ENCODE assay signal across 7 cellular contexts in genomic region chr19:39407644-39408391, GRCh38. TPM values are rescaled to one million over a fixed set of nuclear protein-coding genes. Genes with fewer than 3 reads are reported as not detected.
DNase-seq lines count a peak whose midpoint lies in the region; ATAC-seq and TF ChIP-seq lines count a peak whose summit lies in the region.

No MANE protein-coding gene starts in this region.

- no peaks in the 10 kb centered on the region for H3K9me3 Mint-ChIP-seq in mesothelial cell of epicardium

- TF ChIP-seq EP300 in tibial nerve (IDR thresholded peaks at IDR 0.05): peak in 1 of 2 donors; percentile 95

- DNase-seq in HL-60 (ENCODE audit: low read depth in 1 of 2, low spot score in 1 of 2) (peak in 1 of 2 experiments; percentile 56), mesothelial cell of epicardium (ENCODE audit: low spot score in 2 of 2, unreplicated experiment in 2 of 2) (no peak), tibial nerve (ENCODE audit: low spot score in 2 of 2) (no peak)
- peak; percentile 66 for DNase-seq in activated CD4-positive, CD25-positive, alpha-beta regulatory T cell treated with anti-CD3 and anti-CD28 coated beads, Interleukin-2, amount 50 U/mL, for 72 hours
- DNase-seq in effector CD4-positive, alpha-beta T cell: peak; percentile 57

- H3K9me3 ChIP-seq in tibial nerve: no peaks in the 10 kb centered on the region

- no peak for TF ChIP-seq CTCF in HL-60 (IDR thresholded peaks at IDR 0.05; ENCODE audit: insufficient read depth, low read length)
- no peak for TF ChIP-seq CTCF in mesothelial cell of epicardium (IDR thresholded peaks at IDR 0.05; ENCODE audit: unreplicated experiment)
- peak in 1 of 5 experiments; percentile 19 for TF ChIP-seq CTCF in tibial nerve (IDR thresholded peaks at IDR 0.05)

- peaks cover 43% of the 10 kb centered on the region for H3K4me1 Mint-ChIP-seq in mesothelial cell of epicardium

- H3K36me3 ChIP-seq in tibial nerve: peaks cover 10 to 22% (median 18%) of the 10 kb centered on the region in 3 donors

- H3K36me3 Mint-ChIP-seq in mesothelial cell of epicardium: peaks cover 4% of the 10 kb centered on the region

- peak overlapping the region; percentile 91 for H3K4me3 ChIP-seq in HL-60 (replicated peaks; ENCODE audit: insufficient read depth, low read length)
- H3K4me3 ChIP-seq in tibial nerve: peak overlapping the region; percentile 66 to 98 (median 88)

- TF ChIP-seq POLR2A in tibial nerve (IDR thresholded peaks at IDR 0.05): peak; percentile 5 to 45

- ATAC-seq in HG03457 (IDR thresholded peaks at IDR 0.05; ENCODE audit: unreplicated experiment) (no peak), GM18873 (IDR thresholded peaks at IDR 0.05; ENCODE audit: low FRiP score, unreplicated experiment) (no peak)

- peak overlapping the region; percentile 87 for H3K27ac ChIP-seq in HL-60 (replicated peaks)
- H3K27ac ChIP-seq in tibial nerve: peak overlapping the region; percentile 94 to 100 (median 100)

- H3K27me3 Mint-ChIP-seq in mesothelial cell of epicardium (ENCODE audit: low read depth): peaks cover 1% of the 10 kb centered on the region

- peak overlapping the region; percentile 91 for H3K4me3 Mint-ChIP-seq in mesothelial cell of epicardium

- peaks cover 6 to 47% (median 39%) of the 10 kb centered on the region in 4 donors for H3K4me1 ChIP-seq in tibial nerve

- peaks cover 4% of the 10 kb centered on the region for H3K27me3 ChIP-seq in HL-60 (ENCODE audit: insufficient read depth, poor library complexity, severe bottlenecking)
- peaks cover 0 to 3% of the 10 kb centered on the region in 2 donors for H3K27me3 ChIP-seq in tibial nerve

- H3K27ac Mint-ChIP-seq in mesothelial cell of epicardium: peak overlapping the region; percentile 99

- 3 to 20% methylated on average over 13 to 25 of the region's 41 CpGs for WGBS in tibial nerve, 2 donors

RNA-seq across cellular contexts. Expression of gene ZFP36, which starts 1.2 kb away (rescaled TPM):
- 111 to 113 TPM (median 111 TPM) in 3 replicates for total RNA-seq in mesothelial cell of epicardium
- 100 to 1,000 TPM; 125 to 274 (median 178) TPM for total RNA-seq in tibial nerve

RNA-seq across cellular contexts. Expression of gene PLEKHG2, which starts 4.7 kb away (rescaled TPM):
- total RNA-seq in mesothelial cell of epicardium: 160 to 172 TPM (median 164 TPM) in 3 replicates
- total RNA-seq in tibial nerve: 10 to 100 TPM; 20.1 to 62.1 (median 35.6) TPM

RNA-seq across cellular contexts. Expression of gene MED29, which starts 16.6 kb away (rescaled TPM):
- total RNA-seq in mesothelial cell of epicardium (35.6 to 39.2 TPM (median 36.1 TPM) in 3 replicates), tibial nerve (10 to 100 TPM; 32.9 to 52.5 (median 37.6) TPM)

RNA-seq across cellular contexts. Expression of gene PAF1, which starts 16.9 kb away (rescaled TPM):
- total RNA-seq in mesothelial cell of epicardium (41.4 to 47.8 TPM (median 42.9 TPM) in 3 replicates), tibial nerve (10 to 100 TPM; 30.8 to 48.3 (median 44.3) TPM)

RNA-seq across cellular contexts. Expression of gene RPS16, which starts 27.9 kb away (rescaled TPM):
- total RNA-seq in mesothelial cell of epicardium (1,616 to 1,722 TPM (median 1,707 TPM) in 3 replicates), tibial nerve (1,000 to 10,000 TPM; 1,048 to 1,762 (median 1,462) TPM)

Comparison
In these comparisons a context has a peak if more than half of its experiments do, and no peak if none do; other contexts are left out.
1. DNase-seq: peak in activated CD4-positive, CD25-positive, alpha-beta regulatory T cell treated with anti-CD3 and anti-CD28 coated beads, Interleukin-2, amount 50 U/mL, for 72 hours (single experiment) and effector CD4-positive, alpha-beta T cell (single experiment); none in mesothelial cell of epicardium (0 of 2) and tibial nerve (0 of 2).